In the genomic region with DNA sequence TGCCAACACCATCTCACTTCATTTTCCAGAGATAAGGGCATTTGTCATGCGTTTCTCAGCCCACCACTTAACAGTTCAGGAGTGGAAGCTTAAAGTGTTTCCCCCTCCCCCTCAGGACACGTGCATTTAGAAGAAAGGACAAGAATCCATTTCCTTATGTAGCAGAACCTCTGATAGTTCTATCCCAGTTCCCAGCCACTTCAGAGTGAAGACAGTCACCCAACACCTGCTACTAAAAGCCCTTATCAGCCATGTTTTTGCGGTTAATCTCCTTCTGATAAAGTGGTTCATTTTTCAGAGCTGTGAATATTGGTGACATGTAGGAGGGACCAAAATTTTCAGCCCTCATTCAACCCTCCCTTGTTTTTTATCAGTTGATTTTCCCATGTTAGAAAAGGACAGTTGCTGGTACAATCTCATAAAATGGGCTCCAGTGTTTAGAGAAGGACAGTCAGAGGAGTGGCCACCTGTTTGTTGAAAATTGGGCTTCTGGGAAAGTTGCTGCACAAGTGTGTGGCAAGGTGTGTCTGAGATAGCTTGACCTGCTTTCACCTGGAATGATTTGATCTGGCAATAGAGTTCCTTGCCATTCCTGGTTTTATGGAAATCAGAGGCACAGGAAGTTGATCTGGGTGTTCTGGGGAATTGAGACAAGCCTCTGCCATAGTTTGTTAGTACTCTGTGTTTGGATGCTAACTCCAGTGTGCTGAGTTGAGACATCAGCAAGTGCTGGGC, we compare ENCODE assay signal across 1 cellular context.
TF ChIP-seq lines count a peak whose summit lies in the region.

No MANE protein-coding gene starts in this region.

TF ChIP-seq in WTC11, 78 proteins besides CTCF, POLR2A, EP300 and RAD21 (continued from another document):
- TF ChIP-seq, protein P1, sequence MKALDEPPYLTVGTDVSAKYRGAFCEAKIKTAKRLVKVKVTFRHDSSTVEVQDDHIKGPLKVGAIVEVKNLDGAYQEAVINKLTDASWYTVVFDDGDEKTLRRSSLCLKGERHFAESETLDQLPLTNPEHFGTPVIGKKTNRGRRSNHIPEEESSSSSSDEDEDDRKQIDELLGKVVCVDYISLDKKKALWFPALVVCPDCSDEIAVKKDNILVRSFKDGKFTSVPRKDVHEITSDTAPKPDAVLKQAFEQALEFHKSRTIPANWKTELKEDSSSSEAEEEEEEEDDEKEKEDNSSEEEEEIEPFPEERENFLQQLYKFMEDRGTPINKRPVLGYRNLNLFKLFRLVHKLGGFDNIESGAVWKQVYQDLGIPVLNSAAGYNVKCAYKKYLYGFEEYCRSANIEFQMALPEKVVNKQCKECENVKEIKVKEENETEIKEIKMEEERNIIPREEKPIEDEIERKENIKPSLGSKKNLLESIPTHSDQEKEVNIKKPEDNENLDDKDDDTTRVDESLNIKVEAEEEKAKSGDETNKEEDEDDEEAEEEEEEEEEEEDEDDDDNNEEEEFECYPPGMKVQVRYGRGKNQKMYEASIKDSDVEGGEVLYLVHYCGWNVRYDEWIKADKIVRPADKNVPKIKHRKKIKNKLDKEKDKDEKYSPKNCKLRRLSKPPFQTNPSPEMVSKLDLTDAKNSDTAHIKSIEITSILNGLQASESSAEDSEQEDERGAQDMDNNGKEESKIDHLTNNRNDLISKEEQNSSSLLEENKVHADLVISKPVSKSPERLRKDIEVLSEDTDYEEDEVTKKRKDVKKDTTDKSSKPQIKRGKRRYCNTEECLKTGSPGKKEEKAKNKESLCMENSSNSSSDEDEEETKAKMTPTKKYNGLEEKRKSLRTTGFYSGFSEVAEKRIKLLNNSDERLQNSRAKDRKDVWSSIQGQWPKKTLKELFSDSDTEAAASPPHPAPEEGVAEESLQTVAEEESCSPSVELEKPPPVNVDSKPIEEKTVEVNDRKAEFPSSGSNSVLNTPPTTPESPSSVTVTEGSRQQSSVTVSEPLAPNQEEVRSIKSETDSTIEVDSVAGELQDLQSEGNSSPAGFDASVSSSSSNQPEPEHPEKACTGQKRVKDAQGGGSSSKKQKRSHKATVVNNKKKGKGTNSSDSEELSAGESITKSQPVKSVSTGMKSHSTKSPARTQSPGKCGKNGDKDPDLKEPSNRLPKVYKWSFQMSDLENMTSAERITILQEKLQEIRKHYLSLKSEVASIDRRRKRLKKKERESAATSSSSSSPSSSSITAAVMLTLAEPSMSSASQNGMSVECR (CRISPR knock-in tag; IDR thresholded peaks at IDR 0.05; ENCODE audit: borderline replicate concordance): no peak
- TF ChIP-seq, protein P2, sequence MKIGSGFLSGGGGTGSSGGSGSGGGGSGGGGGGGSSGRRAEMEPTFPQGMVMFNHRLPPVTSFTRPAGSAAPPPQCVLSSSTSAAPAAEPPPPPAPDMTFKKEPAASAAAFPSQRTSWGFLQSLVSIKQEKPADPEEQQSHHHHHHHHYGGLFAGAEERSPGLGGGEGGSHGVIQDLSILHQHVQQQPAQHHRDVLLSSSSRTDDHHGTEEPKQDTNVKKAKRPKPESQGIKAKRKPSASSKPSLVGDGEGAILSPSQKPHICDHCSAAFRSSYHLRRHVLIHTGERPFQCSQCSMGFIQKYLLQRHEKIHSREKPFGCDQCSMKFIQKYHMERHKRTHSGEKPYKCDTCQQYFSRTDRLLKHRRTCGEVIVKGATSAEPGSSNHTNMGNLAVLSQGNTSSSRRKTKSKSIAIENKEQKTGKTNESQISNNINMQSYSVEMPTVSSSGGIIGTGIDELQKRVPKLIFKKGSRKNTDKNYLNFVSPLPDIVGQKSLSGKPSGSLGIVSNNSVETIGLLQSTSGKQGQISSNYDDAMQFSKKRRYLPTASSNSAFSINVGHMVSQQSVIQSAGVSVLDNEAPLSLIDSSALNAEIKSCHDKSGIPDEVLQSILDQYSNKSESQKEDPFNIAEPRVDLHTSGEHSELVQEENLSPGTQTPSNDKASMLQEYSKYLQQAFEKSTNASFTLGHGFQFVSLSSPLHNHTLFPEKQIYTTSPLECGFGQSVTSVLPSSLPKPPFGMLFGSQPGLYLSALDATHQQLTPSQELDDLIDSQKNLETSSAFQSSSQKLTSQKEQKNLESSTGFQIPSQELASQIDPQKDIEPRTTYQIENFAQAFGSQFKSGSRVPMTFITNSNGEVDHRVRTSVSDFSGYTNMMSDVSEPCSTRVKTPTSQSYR (CRISPR knock-in tag; IDR thresholded peaks at IDR 0.05): no peak
- TF ChIP-seq, protein P3, sequence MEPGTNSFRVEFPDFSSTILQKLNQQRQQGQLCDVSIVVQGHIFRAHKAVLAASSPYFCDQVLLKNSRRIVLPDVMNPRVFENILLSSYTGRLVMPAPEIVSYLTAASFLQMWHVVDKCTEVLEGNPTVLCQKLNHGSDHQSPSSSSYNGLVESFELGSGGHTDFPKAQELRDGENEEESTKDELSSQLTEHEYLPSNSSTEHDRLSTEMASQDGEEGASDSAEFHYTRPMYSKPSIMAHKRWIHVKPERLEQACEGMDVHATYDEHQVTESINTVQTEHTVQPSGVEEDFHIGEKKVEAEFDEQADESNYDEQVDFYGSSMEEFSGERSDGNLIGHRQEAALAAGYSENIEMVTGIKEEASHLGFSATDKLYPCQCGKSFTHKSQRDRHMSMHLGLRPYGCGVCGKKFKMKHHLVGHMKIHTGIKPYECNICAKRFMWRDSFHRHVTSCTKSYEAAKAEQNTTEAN (CRISPR knock-in tag; IDR thresholded peaks at IDR 0.05): no peak
- TF ChIP-seq NFE2L1 (CRISPR knock-in tag; IDR thresholded peaks at IDR 0.05) (no peak), FOXK1 (CRISPR knock-in tag; IDR thresholded peaks at IDR 0.05) (no peak), ELF4 (CRISPR knock-in tag; IDR thresholded peaks at IDR 0.05; ENCODE audit: low read depth) (no peak), OVOL2 (CRISPR knock-in tag; IDR thresholded peaks at IDR 0.05; ENCODE audit: borderline replicate concordance) (no peak)
- TF ChIP-seq, protein P4, sequence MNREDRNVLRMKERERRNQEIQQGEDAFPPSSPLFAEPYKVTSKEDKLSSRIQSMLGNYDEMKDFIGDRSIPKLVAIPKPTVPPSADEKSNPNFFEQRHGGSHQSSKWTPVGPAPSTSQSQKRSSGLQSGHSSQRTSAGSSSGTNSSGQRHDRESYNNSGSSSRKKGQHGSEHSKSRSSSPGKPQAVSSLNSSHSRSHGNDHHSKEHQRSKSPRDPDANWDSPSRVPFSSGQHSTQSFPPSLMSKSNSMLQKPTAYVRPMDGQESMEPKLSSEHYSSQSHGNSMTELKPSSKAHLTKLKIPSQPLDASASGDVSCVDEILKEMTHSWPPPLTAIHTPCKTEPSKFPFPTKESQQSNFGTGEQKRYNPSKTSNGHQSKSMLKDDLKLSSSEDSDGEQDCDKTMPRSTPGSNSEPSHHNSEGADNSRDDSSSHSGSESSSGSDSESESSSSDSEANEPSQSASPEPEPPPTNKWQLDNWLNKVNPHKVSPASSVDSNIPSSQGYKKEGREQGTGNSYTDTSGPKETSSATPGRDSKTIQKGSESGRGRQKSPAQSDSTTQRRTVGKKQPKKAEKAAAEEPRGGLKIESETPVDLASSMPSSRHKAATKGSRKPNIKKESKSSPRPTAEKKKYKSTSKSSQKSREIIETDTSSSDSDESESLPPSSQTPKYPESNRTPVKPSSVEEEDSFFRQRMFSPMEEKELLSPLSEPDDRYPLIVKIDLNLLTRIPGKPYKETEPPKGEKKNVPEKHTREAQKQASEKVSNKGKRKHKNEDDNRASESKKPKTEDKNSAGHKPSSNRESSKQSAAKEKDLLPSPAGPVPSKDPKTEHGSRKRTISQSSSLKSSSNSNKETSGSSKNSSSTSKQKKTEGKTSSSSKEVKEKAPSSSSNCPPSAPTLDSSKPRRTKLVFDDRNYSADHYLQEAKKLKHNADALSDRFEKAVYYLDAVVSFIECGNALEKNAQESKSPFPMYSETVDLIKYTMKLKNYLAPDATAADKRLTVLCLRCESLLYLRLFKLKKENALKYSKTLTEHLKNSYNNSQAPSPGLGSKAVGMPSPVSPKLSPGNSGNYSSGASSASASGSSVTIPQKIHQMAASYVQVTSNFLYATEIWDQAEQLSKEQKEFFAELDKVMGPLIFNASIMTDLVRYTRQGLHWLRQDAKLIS (CRISPR knock-in tag; IDR thresholded peaks at IDR 0.05; ENCODE audit: borderline replicate concordance): no peak
